Comparison of ENCODE assay signal across 8 cellular contexts in genomic region chr9:104993291-104993963, GRCh38.
A peak's percentile ranks its signal among the peaks of the same experiment; 100 is the strongest.
DNase-seq lines count a peak whose midpoint lies in the region; ATAC-seq and TF ChIP-seq lines count a peak whose summit lies in the region.

No MANE protein-coding gene starts in this region.

- no peak overlapping the region for H2AFZ ChIP-seq in neural cell (ENCODE audit: low read depth, low read length)

- H3K4me3 Mint-ChIP-seq in activated T-helper 1 cell treated with anti-CD3 and anti-CD28 coated beads, Interleukin-12 subunit alpha, Interleukin-12 subunit beta, Interleukin-2, Interleukin-4 antibody, amounts not matched to agents 30 ng/mL and 10 ng/mL and 1 ng/mL, durations not matched to agents 14 hours and 24 hours and 36 hours: no peak overlapping the region
- no peak overlapping the region for H3K4me3 Mint-ChIP-seq in MCF 10A (ENCODE audit: unreplicated experiment)

- H3K36me3 ChIP-seq in neural cell (ENCODE audit: insufficient read depth, low read length): no peaks in the 10 kb centered on the region

- H3K9me2 ChIP-seq in neural cell (ENCODE audit: insufficient read depth, low read length): no peaks in the 10 kb centered on the region

- ATAC-seq in HG02571 (IDR thresholded peaks at IDR 0.05; ENCODE audit: unreplicated experiment) (no peak), GM18909 (IDR thresholded peaks at IDR 0.05; ENCODE audit: poor library complexity, unreplicated experiment) (no peak)

- H3K9me3 Mint-ChIP-seq in activated T-helper 1 cell treated with anti-CD3 and anti-CD28 coated beads, Interleukin-12 subunit alpha, Interleukin-12 subunit beta, Interleukin-2, Interleukin-4 antibody, amounts not matched to agents 30 ng/mL and 10 ng/mL and 1 ng/mL, durations not matched to agents 14 hours and 24 hours and 36 hours: no peaks in the 10 kb centered on the region
- H3K9me3 Mint-ChIP-seq in MCF 10A (ENCODE audit: unreplicated experiment): no peaks in the 10 kb centered on the region

- H4K20me1 ChIP-seq in neural cell (ENCODE audit: insufficient read depth): no peaks in the 10 kb centered on the region

- CTCF ChIA-PET in MCF 10A (lab: Yijun Ruan, JAX): interaction anchor here (0.6 to 1.1 kb wide), 3 partner anchors 132 to 139 kb away, joined by 3 to 4 read pairs (median 3); no protein-coding TSS in a partner anchor

- H3K4me3 ChIP-seq in neural cell (ENCODE audit: low read length): no peak overlapping the region

- peaks cover 26% of the 10 kb centered on the region for H3K27me3 Mint-ChIP-seq in activated T-helper 1 cell treated with anti-CD3 and anti-CD28 coated beads, Interleukin-12 subunit alpha, Interleukin-12 subunit beta, Interleukin-2, Interleukin-4 antibody, amounts not matched to agents 30 ng/mL and 10 ng/mL and 1 ng/mL, durations not matched to agents 14 hours and 24 hours and 36 hours (ENCODE audit: insufficient read depth)
- no peaks in the 10 kb centered on the region for H3K27me3 Mint-ChIP-seq in MCF 10A (ENCODE audit: insufficient read depth, unreplicated experiment)

- no peak for TF ChIP-seq EP300 in neural cell (conservative IDR thresholded peaks at IDR 0.05; ENCODE audit: poor library complexity, severe bottlenecking)

- H3K4me2 ChIP-seq in neural cell (ENCODE audit: low read length): no peak overlapping the region

- intact Hi-C loops in activated T-helper 1 cell treated with anti-CD3 and anti-CD28 coated beads, Interleukin-12 subunit alpha, Interleukin-12 subunit beta, Interleukin-2, Interleukin-4 antibody, amounts not matched to agents 30 ng/mL and 10 ng/mL and 1 ng/mL, durations not matched to agents 14 hours and 24 hours and 36 hours (cut with micrococcal nuclease): loop anchor here (10.0 kb wide), 2 partner anchors 161 to 701 kb away; partner anchors contain the start of gene TMEM38B
- intact Hi-C loops in MCF 10A (cut with micrococcal nuclease): loop anchor here (10.0 kb wide), 2 partner anchors 71 to 161 kb away; no protein-coding TSS in a partner anchor

- H3K79me2 ChIP-seq in neural cell (replicated peaks; ENCODE audit: insufficient read depth, low read length): no peaks in the 10 kb centered on the region

- H3F3A ChIP-seq in neural cell (ENCODE audit: insufficient read depth, low read length, poor library complexity, severe bottlenecking): no peaks in the 10 kb centered on the region

- TF ChIP-seq RAD21 in neural cell (conservative IDR thresholded peaks at IDR 0.05): no peak

- no peak overlapping the region for H3K9ac ChIP-seq in neural cell (ENCODE audit: low read length)

- peaks cover 7% of the 10 kb centered on the region for H3K27me3 ChIP-seq in neural cell (ENCODE audit: insufficient read depth, low read depth, low read length)

- no TSS peak for BruUV-seq in MCF 10A (replicated peaks; lab: Mats Ljungman, UMichigan)

- H3K27ac ChIP-seq in neural cell (ENCODE audit: low read length): no peak overlapping the region

- no peaks in the 10 kb centered on the region for H3K9me3 ChIP-seq in neural cell (ENCODE audit: low read length)

- POLR2A ChIA-PET in MCF 10A (lab: Yijun Ruan, JAX): interaction anchor here (3.4 kb wide), 1 partner anchor 71 kb away, joined by 38 read pairs; no protein-coding TSS in a partner anchor

- no peak overlapping the region for H3K27ac Mint-ChIP-seq in activated T-helper 1 cell treated with anti-CD3 and anti-CD28 coated beads, Interleukin-12 subunit alpha, Interleukin-12 subunit beta, Interleukin-2, Interleukin-4 antibody, amounts not matched to agents 30 ng/mL and 10 ng/mL and 1 ng/mL, durations not matched to agents 14 hours and 24 hours and 36 hours
- H3K27ac Mint-ChIP-seq in MCF 10A (ENCODE audit: low read depth, unreplicated experiment): no peak overlapping the region

- TF ChIP-seq CTCF in neural cell (IDR thresholded peaks at IDR 0.05; ENCODE audit: poor library complexity, severe bottlenecking) (no peak), MCF 10A (IDR thresholded peaks at IDR 0.05; ENCODE audit: unreplicated experiment) (no peak)

- DNase-seq in EH (ENCODE audit: low read depth) (peak; percentile 90), SK-N-DZ (ENCODE audit: low spot score) (peak; percentile 28), globus pallidus (ENCODE audit: low spot score) (peak; percentile 84), MCF 10A (ENCODE audit: unreplicated experiment) (no peak)
- DNase-seq in activated T-helper 1 cell treated with anti-CD3 and anti-CD28 coated beads, Interleukin-12 subunit alpha, Interleukin-12 subunit beta, Interleukin-2, Interleukin-4 antibody, amounts not matched to agents 30 ng/mL and 10 ng/mL and 1 ng/mL, durations not matched to agents 14 hours and 24 hours and 36 hours (ENCODE audit: low spot score): no peak

- peaks cover 41% of the 10 kb centered on the region for H3K4me1 Mint-ChIP-seq in activated T-helper 1 cell treated with anti-CD3 and anti-CD28 coated beads, Interleukin-12 subunit alpha, Interleukin-12 subunit beta, Interleukin-2, Interleukin-4 antibody, amounts not matched to agents 30 ng/mL and 10 ng/mL and 1 ng/mL, durations not matched to agents 14 hours and 24 hours and 36 hours (ENCODE audit: low read depth)
- peaks cover 17% of the 10 kb centered on the region for H3K4me1 Mint-ChIP-seq in MCF 10A (ENCODE audit: insufficient read depth, unreplicated experiment)

- peaks cover 2% of the 10 kb centered on the region for H3K36me3 Mint-ChIP-seq in activated T-helper 1 cell treated with anti-CD3 and anti-CD28 coated beads, Interleukin-12 subunit alpha, Interleukin-12 subunit beta, Interleukin-2, Interleukin-4 antibody, amounts not matched to agents 30 ng/mL and 10 ng/mL and 1 ng/mL, durations not matched to agents 14 hours and 24 hours and 36 hours (ENCODE audit: low read depth)
- H3K36me3 Mint-ChIP-seq in MCF 10A (ENCODE audit: insufficient read depth, unreplicated experiment): no peaks in the 10 kb centered on the region

TF ChIP-seq in neural cell, 6 proteins besides CTCF, POLR2A, EP300 and RAD21:
- TF ChIP-seq TAF1 (IDR thresholded peaks at IDR 0.05; ENCODE audit: low read depth) (no peak), MXI1 (conservative IDR thresholded peaks at IDR 0.05; ENCODE audit: poor library complexity, severe bottlenecking) (peak; percentile 15), POLR2AphosphoS5 (IDR thresholded peaks at IDR 0.05) (no peak)

Comparison
In these comparisons a context has a peak if more than half of its experiments do, and no peak if none do; other contexts are left out.
1. DNase-seq: peak in EH (single experiment), SK-N-DZ (single experiment) and globus pallidus (single experiment); none in activated T-helper 1 cell treated with anti-CD3 and anti-CD28 coated beads, Interleukin-12 subunit alpha, Interleukin-12 subunit beta, Interleukin-2, Interleukin-4 antibody, amounts not matched to agents 30 ng/mL and 10 ng/mL and 1 ng/mL, durations not matched to agents 14 hours and 24 hours and 36 hours (single experiment) and MCF 10A (single experiment).